In genomic region chr7:30975257-30975899, GRCh38 we compare ENCODE assay signal across 1 cellular context.
TF ChIP-seq lines count a peak whose summit lies in the region.

No MANE protein-coding gene starts in this region.

TF ChIP-seq in WTC11, 78 proteins besides CTCF, POLR2A, EP300 and RAD21 (continued from another document):
- TF ChIP-seq, protein P1, sequence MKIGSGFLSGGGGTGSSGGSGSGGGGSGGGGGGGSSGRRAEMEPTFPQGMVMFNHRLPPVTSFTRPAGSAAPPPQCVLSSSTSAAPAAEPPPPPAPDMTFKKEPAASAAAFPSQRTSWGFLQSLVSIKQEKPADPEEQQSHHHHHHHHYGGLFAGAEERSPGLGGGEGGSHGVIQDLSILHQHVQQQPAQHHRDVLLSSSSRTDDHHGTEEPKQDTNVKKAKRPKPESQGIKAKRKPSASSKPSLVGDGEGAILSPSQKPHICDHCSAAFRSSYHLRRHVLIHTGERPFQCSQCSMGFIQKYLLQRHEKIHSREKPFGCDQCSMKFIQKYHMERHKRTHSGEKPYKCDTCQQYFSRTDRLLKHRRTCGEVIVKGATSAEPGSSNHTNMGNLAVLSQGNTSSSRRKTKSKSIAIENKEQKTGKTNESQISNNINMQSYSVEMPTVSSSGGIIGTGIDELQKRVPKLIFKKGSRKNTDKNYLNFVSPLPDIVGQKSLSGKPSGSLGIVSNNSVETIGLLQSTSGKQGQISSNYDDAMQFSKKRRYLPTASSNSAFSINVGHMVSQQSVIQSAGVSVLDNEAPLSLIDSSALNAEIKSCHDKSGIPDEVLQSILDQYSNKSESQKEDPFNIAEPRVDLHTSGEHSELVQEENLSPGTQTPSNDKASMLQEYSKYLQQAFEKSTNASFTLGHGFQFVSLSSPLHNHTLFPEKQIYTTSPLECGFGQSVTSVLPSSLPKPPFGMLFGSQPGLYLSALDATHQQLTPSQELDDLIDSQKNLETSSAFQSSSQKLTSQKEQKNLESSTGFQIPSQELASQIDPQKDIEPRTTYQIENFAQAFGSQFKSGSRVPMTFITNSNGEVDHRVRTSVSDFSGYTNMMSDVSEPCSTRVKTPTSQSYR (CRISPR knock-in tag; IDR thresholded peaks at IDR 0.05): no peak
- TF ChIP-seq JAZF1 (CRISPR knock-in tag; IDR thresholded peaks at IDR 0.05) (no peak), NFE2L1 (CRISPR knock-in tag; IDR thresholded peaks at IDR 0.05) (no peak), TCF7 (CRISPR knock-in tag; IDR thresholded peaks at IDR 0.05; ENCODE audit: low read depth) (no peak), ATF3 (CRISPR knock-in tag; conservative IDR thresholded peaks at IDR 0.05) (no peak), FOXP1 (CRISPR knock-in tag; IDR thresholded peaks at IDR 0.05; ENCODE audit: borderline replicate concordance) (no peak), FOXJ3 (CRISPR knock-in tag; IDR thresholded peaks at IDR 0.05; ENCODE audit: borderline replicate concordance) (no peak), NR2C2 (CRISPR knock-in tag; IDR thresholded peaks at IDR 0.05) (no peak)
- TF ChIP-seq, protein P2, sequence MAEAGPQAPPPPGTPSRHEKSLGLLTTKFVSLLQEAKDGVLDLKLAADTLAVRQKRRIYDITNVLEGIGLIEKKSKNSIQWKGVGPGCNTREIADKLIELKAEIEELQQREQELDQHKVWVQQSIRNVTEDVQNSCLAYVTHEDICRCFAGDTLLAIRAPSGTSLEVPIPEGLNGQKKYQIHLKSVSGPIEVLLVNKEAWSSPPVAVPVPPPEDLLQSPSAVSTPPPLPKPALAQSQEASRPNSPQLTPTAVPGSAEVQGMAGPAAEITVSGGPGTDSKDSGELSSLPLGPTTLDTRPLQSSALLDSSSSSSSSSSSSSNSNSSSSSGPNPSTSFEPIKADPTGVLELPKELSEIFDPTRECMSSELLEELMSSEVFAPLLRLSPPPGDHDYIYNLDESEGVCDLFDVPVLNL (CRISPR knock-in tag; IDR thresholded peaks at IDR 0.05; ENCODE audit: borderline replicate concordance, low read depth): no peak
